Comparison of ENCODE assay signal across 15 cellular contexts in the genomic region with DNA sequence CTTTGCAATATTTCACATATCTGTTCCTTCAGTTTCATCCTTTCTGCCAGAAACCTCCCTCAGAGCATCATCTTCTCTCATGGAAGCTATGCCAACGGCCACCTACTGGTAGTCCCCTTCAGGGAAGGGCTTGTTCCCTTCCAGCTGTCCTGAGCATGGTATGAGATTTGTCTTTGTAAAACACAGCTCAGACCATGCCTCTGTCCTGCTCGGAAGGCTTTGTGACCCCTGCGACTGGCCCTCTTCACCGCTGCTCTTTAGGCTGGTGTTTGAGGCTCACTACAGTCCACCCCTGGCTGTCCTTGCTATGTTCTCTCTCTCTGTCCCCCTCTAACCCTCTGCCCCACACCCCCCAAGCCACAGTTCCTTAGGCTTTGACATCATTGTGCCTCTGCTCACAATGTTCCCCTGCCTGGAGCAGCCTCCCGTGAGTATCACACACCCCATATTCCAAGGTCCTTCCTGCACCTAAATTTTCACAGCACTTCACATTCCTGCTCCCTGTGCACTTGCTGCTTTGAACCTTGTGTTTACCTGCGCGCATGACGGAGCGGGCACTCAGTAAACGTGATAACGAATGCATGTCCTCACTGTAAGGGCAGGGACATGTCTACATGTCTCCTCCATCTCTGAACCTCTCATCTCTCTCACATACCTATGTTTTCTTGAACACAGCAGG. TPM values are rescaled to one million over a fixed set of nuclear protein-coding genes. Genes with fewer than 3 reads are reported as not detected.
A peak's percentile ranks its signal among the peaks of the same experiment; 100 is the strongest.
DNase-seq lines count a peak whose midpoint lies in the region; ATAC-seq, FAIRE-seq and TF ChIP-seq lines count a peak whose summit lies in the region.
"Had no signal": no experiment of that assay in that cellular context is flagged by ENCODE, and none has a peak within 500 bp of the region (broad histone marks: within the 10 kb centered on the region; RNA-seq: fewer than 3 reads in every experiment).

No MANE protein-coding gene starts in this region.

- no peak overlapping the region for H3K27ac Mint-ChIP-seq in neural progenitor cell

- no peak overlapping the region for H4K8ac ChIP-seq in H1 (ENCODE audit: extremely low read depth, insufficient read depth, low read length)

- no peak overlapping the region for H2BK20ac ChIP-seq in H1 (ENCODE audit: low read length)

- H3K9ac ChIP-seq in H1 (replicated peaks in 1 of 4; ENCODE audit: extremely low read depth in 1 of 4, low read depth in 3 of 4, low read length in 3 of 4) (no peak overlapping the region; a peak in 1 of 7 replicates), neural progenitor cell (no peak overlapping the region)

- no peak for FAIRE-seq in H1 (lab: Jason Lieb, UNC)
- FAIRE-seq: RCC 7860 had no signal

- 52 to 74% (median 68%) methylated on average over 11 of the region's 11 CpGs for WGBS in heart left ventricle, 4 donors
- WGBS in H1 (ENCODE audit: extremely low coverage in 1 of 2, insufficient coverage in 1 of 2, insufficient read length in 1 of 2, insufficient replicate concordance in 2 of 2, low coverage in 1 of 2, low lambda C conversion rate in 2 of 2, missing lambda C conversion rate in 1 of 2), 2 experiments = 75% methylated on average over 11 of the region's 11 CpGs; no CpG with 5 or more reads in 1 of the 2 experiments

- H2AFZ ChIP-seq in H1 (ENCODE audit: low read length) (peak overlapping the region; percentile 27; the same call in 1 of the 2 replicates), neural progenitor cell (replicated peaks) (no peak overlapping the region)

- no peaks in the 10 kb centered on the region for H3K9me3 ChIP-seq in heart left ventricle
- no peaks in the 10 kb centered on the region for H3K9me3 ChIP-seq in H1 (ENCODE audit: insufficient read depth in 2 of 2, low read depth in 1 of 2, low read length in 1 of 2)
- no peaks in the 10 kb centered on the region for H3K9me3 ChIP-seq in lower lobe of right lung
- H3K9me3 ChIP-seq in upper lobe of right lung = no peaks in the 10 kb centered on the region
- no peaks in the 10 kb centered on the region for H3K9me3 ChIP-seq in neural progenitor cell (ENCODE audit: low read depth)
- H3K9me3 ChIP-seq: thoracic aorta had no signal

- TF ChIP-seq POLR2A in heart left ventricle (IDR thresholded peaks at IDR 0.05) = no peak
- TF ChIP-seq POLR2A in H1 (IDR thresholded peaks at IDR 0.05; ENCODE audit: control extremely low read depth in 1 of 2, low read depth in 2 of 2, low read length in 2 of 2) = no peak

- H2BK5ac ChIP-seq in H1 (ENCODE audit: low read depth, low read length) = peak overlapping the region; percentile 47; the same call in 1 of the 2 replicates

- intact Hi-C loops in heart left ventricle (cut with DNase I) (loop anchor here in 2 of 10 donors (2.0 kb wide), 1 partner anchor 26 kb away; no protein-coding TSS in a partner anchor), Right ventricle myocardium inferior (cut with DNase I) (no loop called here), lower lobe of right lung (cut with DNase I) (no loop called here), upper lobe of right lung (cut with DNase I) (no loop called here)

- no peaks in the 10 kb centered on the region for H3K36me3 ChIP-seq in heart left ventricle
- no peaks in the 10 kb centered on the region for H3K36me3 ChIP-seq in H1 (ENCODE audit: control insufficient read depth in 2 of 4, insufficient read depth in 4 of 4, low read length in 3 of 4)
- no peaks in the 10 kb centered on the region for H3K36me3 ChIP-seq in lower lobe of right lung
- H3K36me3 ChIP-seq in upper lobe of right lung = no peaks in the 10 kb centered on the region
- H3K36me3 ChIP-seq in neural progenitor cell = no peaks in the 10 kb centered on the region
- H3K36me3 ChIP-seq: thoracic aorta had no signal

- TF ChIP-seq RAD21 in H1 (IDR thresholded peaks at IDR 0.05 in 1 of 2, conservative IDR thresholded peaks at IDR 0.05 in 1 of 2; ENCODE audit: low read depth in 2 of 2, low read length in 2 of 2) = no peak

- no peak overlapping the region for H3K4me3 Mint-ChIP-seq in neural progenitor cell

- H2AK5ac ChIP-seq in H1 (ENCODE audit: low read depth, low read length) = no peak overlapping the region

- H3F3A ChIP-seq in neural progenitor cell (ENCODE audit: low read depth) = peaks cover 17% of the 10 kb centered on the region

- TF ChIP-seq EP300 in H1 (IDR thresholded peaks at IDR 0.05; ENCODE audit: borderline replicate concordance in 1 of 2, low read depth in 2 of 2, low read length in 2 of 2) = no peak

- H3K4me1 Mint-ChIP-seq in neural progenitor cell = peaks cover 12% of the 10 kb centered on the region

- H3K14ac ChIP-seq in H1 (ENCODE audit: insufficient read length) = no peak overlapping the region

- peak overlapping the region; percentile 71; the same call in 1 of the 2 replicates for H2BK12ac ChIP-seq in H1 (ENCODE audit: low read depth, low read length)

- no peak overlapping the region for H3K4ac ChIP-seq in H1 (replicated peaks; ENCODE audit: insufficient read length, low read depth, low read length)

- H3K4me3 ChIP-seq in heart left ventricle = no peak overlapping the region
- no peak overlapping the region for H3K4me3 ChIP-seq in H1 (ENCODE audit: extremely low read depth in 1 of 4, insufficient read depth in 2 of 4, low read depth in 3 of 4, low read length in 4 of 4)
- H3K4me3 ChIP-seq in lower lobe of right lung = no peak overlapping the region
- H3K4me3 ChIP-seq in upper lobe of right lung = no peak overlapping the region
- H3K4me3 ChIP-seq in neural progenitor cell = no peak overlapping the region
- H3K4me3 ChIP-seq: thoracic aorta had no signal

- TF ChIP-seq CTCF in heart left ventricle (IDR thresholded peaks at IDR 0.05) = no peak
- TF ChIP-seq CTCF in H1 (IDR thresholded peaks at IDR 0.05; ENCODE audit: control extremely low read depth in 1 of 3, insufficient read depth in 1 of 3, low read depth in 1 of 3, low read length in 3 of 3) = no peak
- TF ChIP-seq CTCF in lower lobe of right lung (IDR thresholded peaks at IDR 0.05) = no peak
- no peak for TF ChIP-seq CTCF in upper lobe of right lung (IDR thresholded peaks at IDR 0.05)
- no peak for TF ChIP-seq CTCF in neural progenitor cell (IDR thresholded peaks at IDR 0.05)

- ATAC-seq in heart left ventricle (peak in 2 of 4 donors; percentile 21 to 28), Right ventricle myocardium inferior (no peak), lower lobe of right lung (peak; percentile 53 to 73), upper lobe of right lung (peak; percentile 56)
- ATAC-seq: activated CD4-positive, CD25-positive, alpha-beta regulatory T cell treated with anti-CD3 and anti-CD28 coated beads, Interleukin-2, amount 50 U/mL, for 24 hours had no signal

- H4K20me1 ChIP-seq in H1 (replicated peaks in 1 of 2; ENCODE audit: control insufficient read depth in 1 of 2, insufficient read depth in 2 of 2, low read length in 2 of 2) = no peaks in the 10 kb centered on the region
- no peaks in the 10 kb centered on the region for H4K20me1 ChIP-seq in neural progenitor cell (ENCODE audit: low read depth)

- H3K79me1 ChIP-seq in H1 (ENCODE audit: low read depth, low read length) = no peaks in the 10 kb centered on the region

- H3K23ac ChIP-seq in H1 (ENCODE audit: insufficient read length) = no peak overlapping the region

- H3K56ac ChIP-seq in H1 (replicated peaks; ENCODE audit: insufficient read length, low read depth, low read length) = no peak overlapping the region

- POLR2A ChIA-PET in H1 (lab: Charles Lee; ENCODE audit: partially characterized antibody) = interaction anchor here (0.6 kb wide), 1 partner anchor 102 kb away, joined by 4 read pairs; no protein-coding TSS in a partner anchor

- no peaks in the 10 kb centered on the region for H3K9me3 Mint-ChIP-seq in neural progenitor cell

- no peaks in the 10 kb centered on the region for H3K23me2 ChIP-seq in H1 (ENCODE audit: low read depth, low read length)

- no peaks in the 10 kb centered on the region for H3K27me3 ChIP-seq in heart left ventricle
- no peaks in the 10 kb centered on the region for H3K27me3 ChIP-seq in H1 (replicated peaks in 1 of 4; ENCODE audit: control insufficient read depth in 3 of 4, extremely low read depth in 1 of 4, insufficient read depth in 3 of 4, low read length in 3 of 4)
- no peaks in the 10 kb centered on the region for H3K27me3 ChIP-seq in lower lobe of right lung (ENCODE audit: low read depth)
- no peaks in the 10 kb centered on the region for H3K27me3 ChIP-seq in upper lobe of right lung
- no peaks in the 10 kb centered on the region for H3K27me3 ChIP-seq in neural progenitor cell

- H2BK15ac ChIP-seq in H1 (ENCODE audit: low read length) = 0 out of 2 replicates have a peak overlapping the region, but pooled peaks have one; percentile 53

- CTCF ChIA-PET in H1 (lab: Charles Lee; ENCODE audit: partially characterized antibody) = interaction anchor here (0.6 to 4.0 kb wide), 9 partner anchors 28 to 115 kb away, joined by 3 to 25 read pairs (median 5); no protein-coding TSS in a partner anchor

- no peak overlapping the region for H3K18ac ChIP-seq in H1 (ENCODE audit: extremely low read depth, low read length)

- H3K27ac ChIP-seq in heart left ventricle = peak overlapping the region in 9 of 12 donors; percentile 7 to 65 (median 50)
- no peak overlapping the region for H3K27ac ChIP-seq in H1 (ENCODE audit: low read depth, low read length)
- H3K27ac ChIP-seq in lower lobe of right lung = peak overlapping the region; percentile 73
- H3K27ac ChIP-seq in upper lobe of right lung = peak overlapping the region; percentile 25
- no peak overlapping the region for H3K27ac ChIP-seq in neural progenitor cell
- H3K27ac ChIP-seq: thoracic aorta had no signal

- DNase-seq in heart left ventricle (no peak), Right ventricle myocardium inferior (ENCODE audit: missing footprints) (no peak), H1 (ENCODE audit: low read depth in 1 of 2, low spot score in 2 of 2) (no peak), lower lobe of right lung (no peak), upper lobe of right lung (no peak), NCI-H1092 (lab: John Stamatoyannopoulos, UW) (no peak), neural progenitor cell (ENCODE audit: low spot score) (no peak), D341Med (ENCODE audit: low spot score) (no peak)
- DNase-seq: activated gamma-delta T cell, foreskin melanocyte, NCI-H1930, NCI-H524 treated with DMSO at 0.1 percent for 48 hours had no signal

- no peak overlapping the region for H2BK120ac ChIP-seq in H1 (replicated peaks; ENCODE audit: low read depth, low read length)

- no peaks in the 10 kb centered on the region for H3K27me3 Mint-ChIP-seq in neural progenitor cell (ENCODE audit: insufficient read depth, low read depth)

- H3K4me2 ChIP-seq in H1 (ENCODE audit: insufficient read depth in 1 of 2, low read depth in 2 of 2, low read length in 2 of 2) (no peak overlapping the region), neural progenitor cell (no peak overlapping the region)

- H4K5ac ChIP-seq in H1 (ENCODE audit: insufficient read length, low read depth, low read length) = no peak overlapping the region

- H4K91ac ChIP-seq in H1 (replicated peaks; ENCODE audit: insufficient read length, low read length) = no peak overlapping the region

- H3K4me1 ChIP-seq in heart left ventricle = peaks cover 0 to 34% (median 16%) of the 10 kb centered on the region in 12 donors
- H3K4me1 ChIP-seq in H1 (replicated peaks in 1 of 4; ENCODE audit: control insufficient read depth in 3 of 4, insufficient read depth in 4 of 4, low read length in 3 of 4) = 0 out of 7 replicates have a peak, but pooled peaks cover 0 to 4% (median 0%) of the 10 kb centered on the region in 4 experiments
- peaks cover 70% of the 10 kb centered on the region for H3K4me1 ChIP-seq in lower lobe of right lung
- H3K4me1 ChIP-seq in upper lobe of right lung = peaks cover 36% of the 10 kb centered on the region
- H3K4me1 ChIP-seq in neural progenitor cell = peaks cover 23% of the 10 kb centered on the region

- no peaks in the 10 kb centered on the region for H3K79me2 ChIP-seq in H1 (ENCODE audit: control insufficient read depth in 1 of 2, insufficient read depth in 2 of 2, low read length in 2 of 2)
- no peaks in the 10 kb centered on the region for H3K79me2 ChIP-seq in neural progenitor cell (ENCODE audit: low read depth)

- H3K36me3 Mint-ChIP-seq in neural progenitor cell = no peaks in the 10 kb centered on the region

RNA-seq across cellular contexts. Expression of gene ACER3, which starts 24.0 kb away (rescaled TPM):
- total RNA-seq in heart left ventricle = 10 to 100 TPM in 5 of 9 donors, 1 to 10 TPM in 4; 4.8 to 17.0 (median 12.8) TPM
- polyA plus RNA-seq in heart left ventricle = 1 to 10 TPM; 3.2 to 5.9 TPM
- total RNA-seq in Right ventricle myocardium inferior = 9.9 TPM
- total RNA-seq in H1 (2021; fragmentation: NEBNext Ultra II Directional; extraction: Animal tissue kit (Norgen Biotek cat#: 25700)) = 16.2 and 17.1 TPM in 2 replicates
- polyA plus RNA-seq in H1 (2011; rRNA removed) = 3.5 and 5.7 TPM in 2 replicates
- polyA plus RNA-seq in H1 (2011; cell fraction: cytosol; rRNA removed) = 6.6 TPM
- 5.5 TPM for polyA plus RNA-seq in H1 (2011; cell fraction: nucleus; rRNA removed)
- 6.8 to 10.6 TPM (median 7.7 TPM) in 4 replicates for polyA plus RNA-seq in H1 (2012, experiment 1 of 2)
- 1.5 TPM for polyA plus RNA-seq in H1 (2012, experiment 2 of 2)
- 8.1 TPM for polyA plus RNA-seq in H1 (2013, experiment 1 of 2)
- 9.6 TPM for polyA plus RNA-seq in H1 (2013, experiment 2 of 2)
- 16.1 and 22.3 TPM in 2 replicates for polyA minus RNA-seq in H1 (2011; rRNA and poly(A)+ RNA removed)
- 10.6 TPM for polyA minus RNA-seq in H1 (2011; cell fraction: cytosol; rRNA and poly(A)+ RNA removed)
- 19.4 TPM for polyA minus RNA-seq in H1 (2011; cell fraction: nucleus; rRNA and poly(A)+ RNA removed)
- total RNA-seq in lower lobe of right lung = 67.2 TPM
- total RNA-seq in upper lobe of right lung = 42.2 TPM
- total RNA-seq in neural progenitor cell (ENCODE audit: low replicate concordance) = 10.9 and 18.9 TPM in 2 replicates

RNA-seq across cellular contexts. Expression of gene TSKU, which starts 53.6 kb away (rescaled TPM):
- total RNA-seq in heart left ventricle (10 to 100 TPM in 5 of 9 donors, 1 to 10 TPM in 4; 4.5 to 39.8 (median 11.4) TPM), Right ventricle myocardium inferior (16.2 TPM), lower lobe of right lung (16.3 TPM), upper lobe of right lung (18.1 TPM), neural progenitor cell (ENCODE audit: low replicate concordance) (7.1 and 22.8 TPM in 2 replicates)
- polyA plus RNA-seq in heart left ventricle (10 to 100 TPM in 1 of 2 donors, 1 to 10 TPM in 1; 6.7 to 11.2 TPM), H1 (2011; rRNA removed) (28.4 and 40.7 TPM in 2 replicates)
- 22.8 TPM in 2 replicates for total RNA-seq in H1 (2021; fragmentation: NEBNext Ultra II Directional; extraction: Animal tissue kit (Norgen Biotek cat#: 25700))
- 18.1 TPM for polyA plus RNA-seq in H1 (2011; cell fraction: cytosol; rRNA removed)
- polyA plus RNA-seq in H1 (2011; cell fraction: nucleus; rRNA removed) = 34.2 TPM
- 15.8 to 27.1 TPM (median 20.7 TPM) in 4 replicates for polyA plus RNA-seq in H1 (2012, experiment 1 of 2)
- 22.0 TPM for polyA plus RNA-seq in H1 (2012, experiment 2 of 2)
- 21.4 TPM for polyA plus RNA-seq in H1 (2013, experiment 1 of 2)
- polyA plus RNA-seq in H1 (2013, experiment 2 of 2) = 23.8 TPM
- 21.7 and 33.3 TPM in 2 replicates for polyA minus RNA-seq in H1 (2011; rRNA and poly(A)+ RNA removed)
- 17.2 TPM for polyA minus RNA-seq in H1 (2011; cell fraction: cytosol; rRNA and poly(A)+ RNA removed)
- 27.5 TPM for polyA minus RNA-seq in H1 (2011; cell fraction: nucleus; rRNA and poly(A)+ RNA removed)

Comparison
In these comparisons a context has a peak if more than half of its experiments do, and no peak if none do; other contexts are left out.
1. H3K27ac ChIP-seq: peak in heart left ventricle (9 of 12), lower lobe of right lung (single experiment) and upper lobe of right lung (single experiment); none in H1 (single experiment) and neural progenitor cell (single experiment).